40 cellular contexts compared by ENCODE assay signal in genomic region chr6:138018297-138018696, GRCh38.
"Had no signal": no experiment of that assay in that cellular context is flagged by ENCODE, and none has a peak within 500 bp of the region (broad histone marks: within the 10 kb centered on the region; RNA-seq: fewer than 3 reads in every experiment).

No MANE protein-coding gene starts in this region.

- H3K27ac Mint-ChIP-seq: activated naive CD4-positive, alpha-beta T cell treated with anti-CD3 and anti-CD28 coated beads for 36 hours; activated naive CD4-positive, alpha-beta T cell treated with anti-CD3 and anti-CD28 coated beads, Interleukin-2, amount 10 ng/mL, durations not matched to agents 7 days and 5 days; activated naive CD4-positive, alpha-beta T cell treated with anti-CD3 and anti-CD28 coated beads, Interleukin-2, amount 50 U/mL, for 24 hours; activated naive CD4-positive, alpha-beta T cell treated with anti-CD3 and anti-CD28 coated beads, Interleukin-2, amount 50 U/mL, for 72 hours; activated naive CD8-positive, alpha-beta T cell; activated naive CD8-positive, alpha-beta T cell treated with anti-CD3 and anti-CD28 coated beads for 36 hours; activated naive CD8-positive, alpha-beta T cell treated with anti-CD3 and anti-CD28 coated beads, Interleukin-2, amount 10 ng/mL, durations not matched to agents 7 days and 5 days; activated naive CD8-positive, alpha-beta T cell treated with anti-CD3 and anti-CD28 coated beads, Interleukin-2, amount 50 U/mL, for 24 hours; activated T-cell treated with anti-CD3 and anti-CD28 coated beads, Interleukin-2, amount 50 U/mL, for 24 hours; activated T-cell treated with anti-CD3 and anti-CD28 coated beads, Interleukin-2, amount 50 U/mL, for 72 hours; activated T-helper 1 cell treated with anti-CD3 and anti-CD28 coated beads, Interleukin-12 subunit alpha, Interleukin-12 subunit beta, Interleukin-2, Interleukin-4 antibody, amounts not matched to agents 30 ng/mL and 10 ng/mL and 1 ng/mL, durations not matched to agents 14 hours and 24 hours and 36 hours; activated T-helper 17 cell treated with anti-CD3 and anti-CD28 coated beads, Interleukin-2, amount 50 U/mL, for 72 hours; activated T-helper 2 cell treated with anti-CD3 and anti-CD28 coated beads, Interferon-gamma antibody, Interleukin-2, Interleukin-4, amounts not matched to agents 10 μg/mL and 5 μg/mL and 100 μg/mL, durations not matched to agents 14 hours and 24 hours and 36 hours; brain had no signal

- H3K36me3 ChIP-seq: adrenal gland, ascending aorta, brain microvascular endothelial cell, breast epithelium, cardiac muscle cell had no signal

- H3K27me3 Mint-ChIP-seq: activated naive CD8-positive, alpha-beta T cell treated with anti-CD3 and anti-CD28 coated beads for 36 hours; brain had no signal

- H3K4me3 Mint-ChIP-seq: activated naive CD4-positive, alpha-beta T cell treated with anti-CD3 and anti-CD28 coated beads for 36 hours; activated naive CD4-positive, alpha-beta T cell treated with anti-CD3 and anti-CD28 coated beads, Interleukin-2, amount 10 ng/mL, durations not matched to agents 7 days and 5 days; activated naive CD4-positive, alpha-beta T cell treated with anti-CD3 and anti-CD28 coated beads, Interleukin-2, amount 50 U/mL, for 24 hours; activated naive CD8-positive, alpha-beta T cell; activated naive CD8-positive, alpha-beta T cell treated with anti-CD3 and anti-CD28 coated beads for 36 hours; activated naive CD8-positive, alpha-beta T cell treated with anti-CD3 and anti-CD28 coated beads, Interleukin-2, amount 10 ng/mL, durations not matched to agents 7 days and 5 days; activated naive CD8-positive, alpha-beta T cell treated with anti-CD3 and anti-CD28 coated beads, Interleukin-2, amount 50 U/mL, for 24 hours; activated T-cell treated with anti-CD3 and anti-CD28 coated beads, Interleukin-2, amount 50 U/mL, for 24 hours; activated T-cell treated with anti-CD3 and anti-CD28 coated beads, Interleukin-2, amount 50 U/mL, for 4 hours; activated T-cell treated with anti-CD3 and anti-CD28 coated beads, Interleukin-2, amount 50 U/mL, for 72 hours; activated T-helper 1 cell treated with anti-CD3 and anti-CD28 coated beads, Interleukin-12 subunit alpha, Interleukin-12 subunit beta, Interleukin-2, Interleukin-4 antibody, amounts not matched to agents 30 ng/mL and 10 ng/mL and 1 ng/mL, durations not matched to agents 14 hours and 24 hours and 36 hours; activated T-helper 17 cell treated with anti-CD3 and anti-CD28 coated beads, Interleukin-2, amount 50 U/mL, for 72 hours; brain; central memory CD8-positive, alpha-beta T cell had no signal

- H3K4me1 ChIP-seq: adrenal gland, ascending aorta, body of pancreas, breast epithelium had no signal

- FAIRE-seq: astrocyte, bronchial epithelial cell had no signal

- H3K27me3 ChIP-seq: adrenal gland, ascending aorta, body of pancreas, brain microvascular endothelial cell, breast epithelium, cardiac muscle cell had no signal

- H3K36me3 Mint-ChIP-seq: activated naive CD4-positive, alpha-beta T cell treated with anti-CD3 and anti-CD28 coated beads, Interleukin-2, amount 10 ng/mL, durations not matched to agents 7 days and 5 days; activated naive CD4-positive, alpha-beta T cell treated with anti-CD3 and anti-CD28 coated beads, Interleukin-2, amount 50 U/mL, for 24 hours; activated naive CD4-positive, alpha-beta T cell treated with anti-CD3 and anti-CD28 coated beads, Interleukin-2, amount 50 U/mL, for 72 hours; activated naive CD8-positive, alpha-beta T cell; activated naive CD8-positive, alpha-beta T cell treated with anti-CD3 and anti-CD28 coated beads for 36 hours; activated naive CD8-positive, alpha-beta T cell treated with anti-CD3 and anti-CD28 coated beads, Interleukin-2, amount 10 ng/mL, durations not matched to agents 7 days and 5 days; brain had no signal

- H3K4me1 Mint-ChIP-seq: activated naive CD4-positive, alpha-beta T cell treated with anti-CD3 and anti-CD28 coated beads, Interleukin-2, amount 10 ng/mL, durations not matched to agents 7 days and 5 days; activated naive CD4-positive, alpha-beta T cell treated with anti-CD3 and anti-CD28 coated beads, Interleukin-2, amount 50 U/mL, for 24 hours; activated naive CD8-positive, alpha-beta T cell treated with anti-CD3 and anti-CD28 coated beads for 36 hours; activated naive CD8-positive, alpha-beta T cell treated with anti-CD3 and anti-CD28 coated beads, Interleukin-2, amount 10 ng/mL, durations not matched to agents 7 days and 5 days; activated T-helper 17 cell treated with anti-CD3 and anti-CD28 coated beads, Interleukin-2, amount 50 U/mL, for 72 hours; brain; central memory CD8-positive, alpha-beta T cell had no signal

- H3K27ac ChIP-seq: adrenal gland, ascending aorta, body of pancreas, brain microvascular endothelial cell, breast epithelium, cardiac muscle cell had no signal

- H3K9me3 ChIP-seq: adrenal gland, ascending aorta, body of pancreas, breast epithelium had no signal

- DNase-seq: activated effector memory CD4-positive, alpha-beta T cell treated with anti-CD3 and anti-CD28 coated beads, Interleukin-2, amount 50 U/mL, for 16 hours; activated effector memory CD4-positive, alpha-beta T cell treated with Interleukin-2 at 50 U/mL for 16 hours; activated gamma-delta T cell; activated gamma-delta T cell treated with Interleukin-2 at 50 U/mL for 16 hours; activated naive CD4-positive, alpha-beta T cell; activated naive CD4-positive, alpha-beta T cell treated with anti-CD3 and anti-CD28 coated beads for 36 hours; activated naive CD4-positive, alpha-beta T cell treated with anti-CD3 and anti-CD28 coated beads, Interleukin-2, amount 10 ng/mL, durations not matched to agents 7 days and 5 days; activated naive CD4-positive, alpha-beta T cell treated with anti-CD3 and anti-CD28 coated beads, Interleukin-2, amount 50 U/mL, for 16 hours; activated naive CD4-positive, alpha-beta T cell treated with Interleukin-2 at 50 U/mL for 16 hours; activated naive CD8-positive, alpha-beta T cell treated with anti-CD3 and anti-CD28 coated beads for 36 hours; activated naive CD8-positive, alpha-beta T cell treated with anti-CD3 and anti-CD28 coated beads, Interleukin-2, amount 10 ng/mL, durations not matched to agents 7 days and 5 days; activated naive CD8-positive, alpha-beta T cell treated with anti-CD3 and anti-CD28 coated beads, Interleukin-2, amount 50 U/mL, for 24 hours; activated T-cell treated with anti-CD3 and anti-CD28 coated beads, Interleukin-2, amount 50 U/mL, for 1 hour; activated T-cell treated with anti-CD3 and anti-CD28 coated beads, Interleukin-2, amount 50 U/mL, for 24 hours; activated T-cell treated with anti-CD3 and anti-CD28 coated beads, Interleukin-2, amount 50 U/mL, for 4 hours; activated T-cell treated with anti-CD3 and anti-CD28 coated beads, Interleukin-2, amount 50 U/mL, for 48 hours; activated T-cell treated with anti-CD3 and anti-CD28 coated beads, Interleukin-2, amount 50 U/mL, for 72 hours; adrenal gland; amniotic stem cell; amygdala; anterior cingulate cortex; aorta; body of pancreas; brain microvascular endothelial cell; caudate nucleus; central memory CD4-positive, alpha-beta T cell; cerebellar nuclear complex had no signal

- ATAC-seq: activated naive CD4-positive, alpha-beta T cell treated with anti-CD3 and anti-CD28 coated beads, Interleukin-2, amount 50 U/mL, for 72 hours; activated naive CD8-positive, alpha-beta T cell treated with anti-CD3 and anti-CD28 coated beads, Interleukin-2, amount 50 U/mL, for 24 hours; activated T-cell treated with anti-CD3 and anti-CD28 coated beads, Interleukin-2, amount 50 U/mL, for 4 hours; activated T-cell treated with anti-CD3 and anti-CD28 coated beads, Interleukin-2, amount 50 U/mL, for 72 hours; activated T-helper 17 cell treated with anti-CD3 and anti-CD28 coated beads, Interleukin-2, amount 50 U/mL, for 72 hours; body of pancreas had no signal

- H3K9me3 Mint-ChIP-seq: activated naive CD4-positive, alpha-beta T cell treated with anti-CD3 and anti-CD28 coated beads for 36 hours; activated naive CD4-positive, alpha-beta T cell treated with anti-CD3 and anti-CD28 coated beads, Interleukin-2, amount 10 ng/mL, durations not matched to agents 7 days and 5 days; activated naive CD4-positive, alpha-beta T cell treated with anti-CD3 and anti-CD28 coated beads, Interleukin-2, amount 50 U/mL, for 24 hours; activated naive CD4-positive, alpha-beta T cell treated with anti-CD3 and anti-CD28 coated beads, Interleukin-2, amount 50 U/mL, for 72 hours; activated naive CD8-positive, alpha-beta T cell treated with anti-CD3 and anti-CD28 coated beads for 36 hours; activated naive CD8-positive, alpha-beta T cell treated with anti-CD3 and anti-CD28 coated beads, Interleukin-2, amount 10 ng/mL, durations not matched to agents 7 days and 5 days; activated naive CD8-positive, alpha-beta T cell treated with anti-CD3 and anti-CD28 coated beads, Interleukin-2, amount 50 U/mL, for 24 hours; activated T-cell treated with anti-CD3 and anti-CD28 coated beads, Interleukin-2, amount 50 U/mL, for 24 hours; activated T-cell treated with anti-CD3 and anti-CD28 coated beads, Interleukin-2, amount 50 U/mL, for 4 hours; activated T-cell treated with anti-CD3 and anti-CD28 coated beads, Interleukin-2, amount 50 U/mL, for 72 hours; activated T-helper 1 cell treated with anti-CD3 and anti-CD28 coated beads, Interleukin-12 subunit alpha, Interleukin-12 subunit beta, Interleukin-2, Interleukin-4 antibody, amounts not matched to agents 30 ng/mL and 10 ng/mL and 1 ng/mL, durations not matched to agents 14 hours and 24 hours and 36 hours; activated T-helper 17 cell treated with anti-CD3 and anti-CD28 coated beads, Interleukin-2, amount 50 U/mL, for 72 hours; activated T-helper 2 cell treated with anti-CD3 and anti-CD28 coated beads, Interferon-gamma antibody, Interleukin-2, Interleukin-4, amounts not matched to agents 10 μg/mL and 5 μg/mL and 100 μg/mL, durations not matched to agents 14 hours and 24 hours and 36 hours; central memory CD8-positive, alpha-beta T cell had no signal

- H3K4me3 ChIP-seq: adrenal gland, ascending aorta, body of pancreas, breast epithelium, cardiac muscle cell had no signal
